8 cellular contexts compared by ENCODE assay signal in genomic region chr3:168094580-168094876, GRCh38.
A peak's percentile ranks its signal among the peaks of the same experiment; 100 is the strongest.
DNase-seq lines count a peak whose midpoint lies in the region; FAIRE-seq and TF ChIP-seq lines count a peak whose summit lies in the region.

No MANE protein-coding gene starts in this region.

- TF ChIP-seq CTCF in WERI-Rb-1 (IDR thresholded peaks at IDR 0.05; ENCODE audit: low read depth, low read length) = no peak
- TF ChIP-seq CTCF in retinal pigment epithelial cell (conservative IDR thresholded peaks at IDR 0.05; ENCODE audit: low read depth, low read length) = no peak

- DNase-seq in NCI-H2107 treated with DMSO at 0.1 percent for 48 hours (lab: John Stamatoyannopoulos, UW; ENCODE audit: unreplicated experiment) = peak; percentile 61
- DNase-seq in NCI-H2107 (lab: John Stamatoyannopoulos, UW) = no peak
- no peak for DNase-seq in WERI-Rb-1
- peak; percentile 71 for DNase-seq in germinal center (ENCODE audit: low spot score)
- DNase-seq in retinal pigment epithelial cell (ENCODE audit: low read depth) = no peak
- DNase-seq in NCI-H1417 treated with DMSO at 0.1 percent for 48 hours (lab: John Stamatoyannopoulos, UW) = no peak
- no peak for DNase-seq in activated effector memory CD4-positive, alpha-beta T cell treated with Interleukin-2 at 50 U/mL for 16 hours
- DNase-seq in urothelium cell line (ENCODE audit: low spot score) = no peak

- no peak for FAIRE-seq in urothelium cell line (lab: Jason Lieb, UNC)

- H3K27me3 ChIP-seq in WERI-Rb-1 (ENCODE audit: insufficient read depth, low read depth, severe bottlenecking) = no peaks in the 10 kb centered on the region

- H3K36me3 ChIP-seq in WERI-Rb-1 = no peaks in the 10 kb centered on the region; the same call in 1 of the 2 replicates

- no peaks in the 10 kb centered on the region for H3K9me3 ChIP-seq in WERI-Rb-1 (ENCODE audit: severe bottlenecking)

- peak overlapping the region; percentile 84 for H3K4me3 ChIP-seq in WERI-Rb-1 (ENCODE audit: low read depth, low read length)
- H3K4me3 ChIP-seq in retinal pigment epithelial cell (ENCODE audit: low read length) = peak overlapping the region; percentile 84

- H3K27ac ChIP-seq in WERI-Rb-1 = peak overlapping the region; percentile 92

Comparison
In these comparisons a context has a peak if more than half of its experiments do, and no peak if none do; other contexts are left out.
1. DNase-seq: peak in NCI-H2107 treated with DMSO at 0.1 percent for 48 hours (single experiment) and germinal center (single experiment); none in NCI-H2107 (single experiment), WERI-Rb-1 (single experiment), retinal pigment epithelial cell (single experiment), NCI-H1417 treated with DMSO at 0.1 percent for 48 hours (single experiment), activated effector memory CD4-positive, alpha-beta T cell treated with Interleukin-2 at 50 U/mL for 16 hours (single experiment) and urothelium cell line (single experiment).